In genomic region chr3:34152641-34153040, GRCh38 we compare ENCODE assay signal across 19 cellular contexts.
"Had no signal": no experiment of that assay in that cellular context is flagged by ENCODE, and none has a peak within 500 bp of the region (broad histone marks: within the 10 kb centered on the region; RNA-seq: fewer than 3 reads in every experiment).

No MANE protein-coding gene starts in this region.

- H3K27ac ChIP-seq: hepatocyte, left ventricle myocardium inferior, pancreas, right atrium auricular region, right lobe of liver, skin epidermis, tibial nerve, uterus had no signal

- H3K4me1 ChIP-seq: left ventricle myocardium inferior, pancreas, right atrium auricular region, right lobe of liver, tibial nerve, uterus had no signal

- H3K36me3 ChIP-seq: left ventricle myocardium inferior, pancreas, right atrium auricular region, right lobe of liver, tibial nerve, uterus had no signal

- H3K4me3 ChIP-seq: hepatocyte, left ventricle myocardium inferior, lung, mucosa of descending colon, pancreas, right atrium auricular region, right lobe of liver, skin epidermis, tibial nerve, uterus had no signal

- DNase-seq: islet precursor cell; left ventricle myocardium inferior; midbrain; mucosa of descending colon; naive thymus-derived CD4-positive, alpha-beta T cell; nucleus accumbens; pancreas; right lobe of liver; stimulated activated CD4-positive, alpha-beta T cell treated with anti-CD3 and anti-CD28 coated beads, Interleukin-12 subunit alpha, Interleukin-12 subunit beta, amount 100 ng/mL, for 4 hours; stimulated activated CD4-positive, alpha-beta T cell treated with anti-CD3 and anti-CD28 coated beads, Interleukin-4, amount 100 ng/mL, for 24 hours; stimulated activated naive CD4-positive, alpha-beta T cell treated with Interleukin-2 at 50 U/mL for 16 hours; stimulated activated naive CD8-positive, alpha-beta T cell treated with anti-CD3 and anti-CD28 coated beads, Interleukin-15, amount 100 ng/mL, for 72 hours; uterus had no signal

- H3K9me3 ChIP-seq: left ventricle myocardium inferior, mucosa of descending colon, pancreas, right atrium auricular region, right lobe of liver, tibial nerve, uterus had no signal

- ATAC-seq: mucosa of descending colon; naive thymus-derived CD4-positive, alpha-beta T cell; pancreas; right lobe of liver; stimulated activated effector memory CD8-positive, alpha-beta T cell treated with anti-CD3 and anti-CD28 coated beads, Interleukin-12 subunit alpha, Interleukin-12 subunit beta, amount 100 ng/mL, for 72 hours; stimulated activated naive CD8-positive, alpha-beta T cell treated with anti-CD3 and anti-CD28 coated beads, Interleukin-15, amount 100 ng/mL, for 72 hours had no signal

- H3K27me3 ChIP-seq: hepatocyte, pancreas, right atrium auricular region, right lobe of liver, tibial nerve, uterus had no signal

- H2AFZ ChIP-seq: hepatocyte had no signal

- H3K79me2 ChIP-seq: hepatocyte had no signal

- H3K4me2 ChIP-seq: hepatocyte had no signal
